In the genomic region with DNA sequence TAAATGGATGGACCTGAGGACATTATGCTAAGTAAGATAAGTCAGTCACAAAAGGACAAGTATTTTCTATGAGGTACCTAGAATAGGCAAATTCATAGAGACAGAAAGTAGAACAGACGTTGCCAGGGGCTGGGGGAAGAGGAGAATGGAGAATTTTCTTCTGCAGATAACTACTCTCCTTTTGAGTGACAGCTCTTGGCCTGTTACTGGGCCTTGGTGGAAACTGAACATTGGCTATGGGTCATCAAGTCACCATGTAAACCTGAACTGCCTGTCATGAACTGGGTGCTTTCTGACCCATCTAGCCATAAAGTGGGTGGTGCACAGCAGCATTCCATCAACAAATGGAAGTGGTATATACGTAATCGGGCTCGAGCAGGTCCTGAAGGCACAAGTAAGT, we compare ENCODE assay signal across 2 cellular contexts.
TF ChIP-seq lines count a peak whose summit lies in the region.

No MANE protein-coding gene starts in this region.

TF ChIP-seq in GM12891, 5 proteins besides CTCF, POLR2A, EP300 and RAD21:
- TF ChIP-seq PAX5 (IDR thresholded peaks at IDR 0.05; ENCODE audit: insufficient read depth, low read length, severe bottlenecking): no peak
- TF ChIP-seq TAF1 (IDR thresholded peaks at IDR 0.05; ENCODE audit: low read depth, low read length): no peak
- TF ChIP-seq POU2F2 (IDR thresholded peaks at IDR 0.05; ENCODE audit: low read depth, low read length): no peak
- no peak for TF ChIP-seq POLR2AphosphoS5 (IDR thresholded peaks at IDR 0.05; ENCODE audit: low read depth, low read length)
- no peak for TF ChIP-seq SPI1 (IDR thresholded peaks at IDR 0.05; ENCODE audit: low read depth, low read length)

TF ChIP-seq in GM12878, 131 proteins besides CTCF, POLR2A, EP300 and RAD21:
- TF ChIP-seq, protein P1, sequence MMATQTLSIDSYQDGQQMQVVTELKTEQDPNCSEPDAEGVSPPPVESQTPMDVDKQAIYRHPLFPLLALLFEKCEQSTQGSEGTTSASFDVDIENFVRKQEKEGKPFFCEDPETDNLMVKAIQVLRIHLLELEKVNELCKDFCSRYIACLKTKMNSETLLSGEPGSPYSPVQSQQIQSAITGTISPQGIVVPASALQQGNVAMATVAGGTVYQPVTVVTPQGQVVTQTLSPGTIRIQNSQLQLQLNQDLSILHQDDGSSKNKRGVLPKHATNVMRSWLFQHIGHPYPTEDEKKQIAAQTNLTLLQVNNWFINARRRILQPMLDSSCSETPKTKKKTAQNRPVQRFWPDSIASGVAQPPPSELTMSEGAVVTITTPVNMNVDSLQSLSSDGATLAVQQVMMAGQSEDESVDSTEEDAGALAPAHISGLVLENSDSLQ (IDR thresholded peaks at IDR 0.05): peak; percentile 83
- TF ChIP-seq BACH1 (IDR thresholded peaks at IDR 0.05; ENCODE audit: borderline replicate concordance) (no peak), ZNF274 (IDR thresholded peaks at IDR 0.05; ENCODE audit: insufficient read depth, insufficient read length) (no peak), MTA2 (IDR thresholded peaks at IDR 0.05; ENCODE audit: low read depth) (no peak), TCF12 (IDR thresholded peaks at IDR 0.05; ENCODE audit: low read depth, low read length) (no peak)
